ENCODE assay signal across 8 cellular contexts in the genomic region with DNA sequence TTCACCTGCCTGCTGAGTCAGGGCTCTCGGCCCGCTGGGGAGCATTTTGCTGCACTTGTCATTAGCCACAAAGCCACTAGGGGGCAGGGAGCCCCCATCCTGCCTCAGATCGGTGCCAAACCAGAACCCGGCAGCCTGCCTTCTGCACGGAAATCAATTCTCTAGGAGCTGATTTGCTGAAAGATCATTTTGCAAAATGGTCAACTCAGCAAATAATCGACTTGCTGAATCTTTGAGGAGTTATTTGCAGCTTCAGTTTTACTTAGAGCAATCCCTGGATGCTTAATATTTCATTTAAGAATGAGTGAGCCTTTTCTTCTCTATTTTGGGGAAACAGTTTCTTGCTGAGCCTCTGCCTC. TPM values are rescaled to one million over a fixed set of nuclear protein-coding genes. Genes with fewer than 3 reads are reported as not detected.
DNase-seq lines count a peak whose midpoint lies in the region; TF ChIP-seq lines count a peak whose summit lies in the region.

No MANE protein-coding gene starts in this region.

- H3K27me3 ChIP-seq in spleen (replicated peaks in 1 of 7) = no peaks in the 10 kb centered on the region

- 0 to 1% (median 1%) methylated on average over 6 of the region's 6 CpGs for WGBS in spleen, 5 donors

- intact Hi-C loops in spleen (cut with DNase I; ENCODE audit: low total_unique reads) = loop anchor here (2.0 kb wide), 1 partner anchor 308 kb away; no protein-coding TSS in a partner anchor

- in situ Hi-C loops in astrocyte of the cerebellum (cut with HindIII; ENCODE audit: low sequenced_read_pairs) = no loop called here

- CTCF ChIA-PET in GM10248 (lab: Yijun Ruan, JAX) = interaction anchor here (0.6 to 3.6 kb wide), 39 partner anchors 10 to 450 kb away, joined by 3 to 37 read pairs (median 4); partner anchors contain the start of genes GIMAP2 and GIMAP7

- no peak overlapping the region for H3K4me3 Mint-ChIP-seq in HFFc6

- POLR2A ChIA-PET in GM10248 (lab: Yijun Ruan, JAX) = no interaction called here

- peaks cover 0 to 7% (median 0%) of the 10 kb centered on the region in 6 donors for H3K36me3 ChIP-seq in spleen

- H3K9me3 ChIP-seq in spleen = no peaks in the 10 kb centered on the region

- H3K4me3 ChIP-seq in astrocyte of the cerebellum (ENCODE audit: low read depth, low read length) (no peak overlapping the region), spleen (peak overlapping the region in 2 of 8 donors; percentile 12 to 93)

- H3K4me1 ChIP-seq in spleen = peaks cover 23 to 90% (median 66%) of the 10 kb centered on the region in 6 donors

- TF ChIP-seq CTCF in GM10248 (IDR thresholded peaks at IDR 0.05; ENCODE audit: control extremely low read depth, extremely low read depth, low read depth, missing control alignments) (peak; percentile 93), HFFc6 (IDR thresholded peaks at IDR 0.05) (peak; percentile 85), astrocyte of the cerebellum (IDR thresholded peaks at IDR 0.05; ENCODE audit: low read depth, low read length, missing control alignments) (peak; percentile 88), spleen (IDR thresholded peaks at IDR 0.05 in 8 of 11, conservative IDR thresholded peaks at IDR 0.05 in 3 of 11) (peak; percentile 93 to 98 (median 96))

- DNase-seq in GM10248 (ENCODE audit: extremely low spot score) (peak; percentile 88), HFFc6 (peak; percentile 18), NCI-H146 treated with DMSO at 0.1 percent for 48 hours (lab: John Stamatoyannopoulos, UW; ENCODE audit: unreplicated experiment) (peak; percentile 26), T-helper 9 cell (peak; percentile 80), astrocyte of the cerebellum (ENCODE audit: low read depth) (peak; percentile 41), iPS DF 4.7 (ENCODE audit: extremely low read depth, low spot score) (peak; percentile 53), spleen (peak; percentile 95), cerebellar nuclear complex (lab: John Stamatoyannopoulos, UW) (no peak)

- peaks cover 27% of the 10 kb centered on the region for H3K27me3 Mint-ChIP-seq in HFFc6 (ENCODE audit: insufficient read depth)

- H3K27ac Mint-ChIP-seq in HFFc6 = no peak overlapping the region

- peak overlapping the region; percentile 82 to 95 (median 91) for H3K27ac ChIP-seq in spleen

- no peaks in the 10 kb centered on the region for H3K36me3 Mint-ChIP-seq in HFFc6 (ENCODE audit: low read depth)

- TF ChIP-seq POLR2A in spleen (IDR thresholded peaks at IDR 0.05) = no peak

- H3K9me3 Mint-ChIP-seq in HFFc6 = no peaks in the 10 kb centered on the region

- H3K4me1 Mint-ChIP-seq in HFFc6 (ENCODE audit: low read depth) = peaks cover 5% of the 10 kb centered on the region; the same call in 1 of the 2 replicates

RNA-seq across cellular contexts. Expression of gene GIMAP8, which starts 1.7 kb away (rescaled TPM):
- total RNA-seq in HFFc6 (2021; fragmentation: NEBNext Ultra II Directional; extraction: Animal tissue kit (Norgen Biotek cat#: 25700)) = not detected
- 10 to 100 TPM; 47.6 to 96.0 (median 65.3) TPM for total RNA-seq in spleen
- polyA plus RNA-seq in spleen = 10 to 100 TPM; 10.9 to 27.3 (median 14.7) TPM

Comparison
In these comparisons a context has a peak if more than half of its experiments do, and no peak if none do; other contexts are left out.
1. DNase-seq: peak in GM10248 (single experiment), HFFc6 (single experiment), NCI-H146 treated with DMSO at 0.1 percent for 48 hours (single experiment), T-helper 9 cell (single experiment), astrocyte of the cerebellum (single experiment), iPS DF 4.7 (single experiment) and spleen (single experiment); none in cerebellar nuclear complex (0 of 2).
2. RNA of gene GIMAP8, which starts 1.7 kb away (total RNA-seq): 47.6 to 96.0 TPM in spleen; not detected in HFFc6; every median in the first group is over 10 times any median in the second.
3. Peak in every context shown above with its lines, with median percentiles within 50 percentile points of each other: CTCF ChIP-seq.